ENCODE assay signal across 10 cellular contexts in the genomic region with DNA sequence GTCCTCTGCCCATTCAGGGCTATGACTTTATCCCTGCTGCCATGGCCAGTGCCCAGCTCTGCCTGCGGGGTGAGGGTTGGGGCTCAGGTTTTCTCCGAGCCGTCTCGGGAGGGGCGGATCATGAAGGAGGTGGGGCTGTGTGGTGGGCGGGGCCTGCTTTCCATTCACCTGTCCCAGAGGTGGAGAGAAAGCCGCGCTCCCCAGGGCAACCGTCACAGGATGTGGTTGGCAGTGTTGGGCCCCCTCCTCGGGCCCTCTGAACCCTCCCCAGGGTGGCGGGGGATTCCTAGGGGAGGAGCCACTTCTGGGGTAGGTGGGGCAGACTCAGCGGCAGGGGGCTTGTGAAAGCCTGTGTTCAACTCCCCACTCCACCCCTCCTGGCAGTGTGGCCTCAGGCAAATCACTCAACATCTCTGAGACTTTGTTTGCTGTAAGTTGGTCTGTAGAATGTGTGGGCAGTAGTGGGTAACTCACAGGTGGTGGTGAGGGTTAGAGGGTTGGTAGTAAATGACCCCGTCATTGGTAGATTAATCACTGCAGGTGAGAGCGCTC. TPM values are rescaled to one million over a fixed set of nuclear protein-coding genes. Genes with fewer than 3 reads are reported as not detected.
DNase-seq lines count a peak whose midpoint lies in the region; ATAC-seq and TF ChIP-seq lines count a peak whose summit lies in the region.
"Had no signal": no experiment of that assay in that cellular context is flagged by ENCODE, and none has a peak within 500 bp of the region (broad histone marks: within the 10 kb centered on the region; RNA-seq: fewer than 3 reads in every experiment).

No MANE protein-coding gene starts in this region.

- no peak for TF ChIP-seq EP300 in transverse colon (IDR thresholded peaks at IDR 0.05; ENCODE audit: low read depth)

- H3K36me3 Mint-ChIP-seq in natural killer cell, result no peaks in the 10 kb centered on the region
- H3K36me3 Mint-ChIP-seq in CD14-positive monocyte, result peaks cover 0 to 8% of the 10 kb centered on the region in 2 donors

- ATAC-seq in natural killer cell, result peak; percentile 76 to 86 (median 83)

- no peaks in the 10 kb centered on the region for H3K36me3 ChIP-seq in transverse colon

- TF ChIP-seq CTCF in natural killer cell (IDR thresholded peaks at IDR 0.05), result no peak
- no peak for TF ChIP-seq CTCF in transverse colon (IDR thresholded peaks at IDR 0.05)
- no peak for TF ChIP-seq CTCF in CD14-positive monocyte (IDR thresholded peaks at IDR 0.05)

- H3K27me3 ChIP-seq in transverse colon, result peaks cover 34% of the 10 kb centered on the region

- in situ Hi-C loops in transverse colon (cut with MboI; ENCODE audit: low pct_ligation_motif_present in 1 of 4, low pct_unique_long_range_greater_than_20kb in 1 of 4, low sequenced_read_pairs in 3 of 4), result no loop called here

- H3K27ac Mint-ChIP-seq in natural killer cell (peak overlapping the region; percentile 42 to 73), CD14-positive monocyte (peak overlapping the region in 1 of 7 donors; percentile 64)

- TF ChIP-seq POLR2A in transverse colon (IDR thresholded peaks at IDR 0.05), result no peak

- intact Hi-C loops in natural killer cell (cut with micrococcal nuclease), result no loop called here
- intact Hi-C loops in transverse colon (cut with DNase I; ENCODE audit: low total_unique reads), result no loop called here
- intact Hi-C loops in CD14-positive monocyte (cut with micrococcal nuclease), result no loop called here

- H3K4me1 ChIP-seq in transverse colon, result peaks cover 0 to 13% (median 0%) of the 10 kb centered on the region in 4 donors

- WGBS in transverse colon (ENCODE audit: low coverage in 1 of 2), 2 donors, result 10 to 20% methylated on average over 4 to 13 of the region's 14 CpGs

- H3K4me1 Mint-ChIP-seq in natural killer cell (peaks cover 31 to 35% of the 10 kb centered on the region in 2 donors), CD14-positive monocyte (peaks cover 44% of the 10 kb centered on the region)

- H3K4me3 ChIP-seq in transverse colon, result no peak overlapping the region

- no peaks in the 10 kb centered on the region for H3K9me3 Mint-ChIP-seq in natural killer cell
- peaks cover 0 to 6% (median 2%) of the 10 kb centered on the region in 7 donors for H3K9me3 Mint-ChIP-seq in CD14-positive monocyte

- no peaks in the 10 kb centered on the region for H3K9me3 ChIP-seq in transverse colon

- peaks cover 0 to 14% of the 10 kb centered on the region in 2 donors for H3K27me3 Mint-ChIP-seq in natural killer cell (ENCODE audit: low read depth in 2 of 2)
- H3K27me3 Mint-ChIP-seq in CD14-positive monocyte (ENCODE audit: low read depth in 3 of 3), result peaks cover 26 to 40% (median 28%) of the 10 kb centered on the region in 3 donors

- no peak overlapping the region for H3K27ac ChIP-seq in transverse colon

- DNase-seq in NK-92 (lab: John Stamatoyannopoulos, UW; ENCODE audit: unreplicated experiment) (peak; percentile 55), natural killer cell (peak; percentile 36), transverse colon (peak; percentile 75), CD14-positive monocyte (ENCODE audit: low spot score) (no peak), SW 1271 (lab: John Stamatoyannopoulos, UW) (no peak), LoVo (ENCODE audit: low spot score) (no peak)
- no peak for DNase-seq in NK-92 treated with Interleukin-12 subunit alpha and Interleukin-12 subunit beta, amount 100 ng/mL, for 24 hours (lab: John Stamatoyannopoulos, UW)
- peak; percentile 72 for DNase-seq in activated gamma-delta T cell treated with anti-CD3 and anti-CD28 coated beads, Interleukin-2, amount 50 U/mL, for 16 hours (ENCODE audit: low read depth)
- DNase-seq: NCI-H1694 treated with DMSO at 0.1 percent for 48 hours had no signal

- H3K4me3 Mint-ChIP-seq in natural killer cell, result peak overlapping the region; percentile 40
- H3K4me3 Mint-ChIP-seq in CD14-positive monocyte, result peak overlapping the region in 1 of 2 donors; percentile 76

RNA-seq across cellular contexts. Expression of a gene that starts 50.3 kb away (rescaled TPM):
- 100 to 1,000 TPM in 1 of 3 donors, 10 to 100 TPM in 2; 18.9 to 111 (median 85.6) TPM for total RNA-seq in natural killer cell
- total RNA-seq in transverse colon, result 1 to 10 TPM in 3 of 4 donors, not detected in 1; 1.9 to 4.3 (median 3.0) TPM
- polyA plus RNA-seq in CD14-positive monocyte, result under 1 TPM; 0.39 TPM
- total RNA-seq: lung microvascular endothelial cell had no signal

Comparison
In these comparisons a context has a peak if more than half of its experiments do, and no peak if none do; other contexts are left out.
1. DNase-seq: peak in NK-92 (single experiment), activated gamma-delta T cell treated with anti-CD3 and anti-CD28 coated beads, Interleukin-2, amount 50 U/mL, for 16 hours (single experiment), natural killer cell (single experiment) and transverse colon (single experiment); none in NK-92 treated with Interleukin-12 subunit alpha and Interleukin-12 subunit beta, amount 100 ng/mL, for 24 hours (single experiment), CD14-positive monocyte (single experiment), SW 1271 (0 of 2) and LoVo (single experiment).